In the genomic region with DNA sequence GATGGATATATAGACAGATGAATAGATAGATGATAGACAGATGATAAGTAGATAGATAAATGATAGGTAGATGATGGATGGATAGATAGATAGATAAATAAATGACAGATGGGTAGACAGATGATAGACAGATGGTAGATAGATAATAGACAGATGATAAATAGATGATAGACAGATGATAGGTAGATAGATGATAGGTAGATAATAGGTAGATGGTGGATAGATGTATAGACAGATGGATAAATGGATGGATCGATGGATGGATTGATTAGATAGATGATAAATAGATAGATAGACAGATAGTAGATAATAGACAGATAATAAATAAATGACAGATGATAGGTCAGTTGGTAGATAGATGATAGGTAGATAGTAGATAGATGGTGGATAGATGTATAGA, we compare ENCODE assay signal across 34 cellular contexts.
"Had no signal": no experiment of that assay in that cellular context is flagged by ENCODE, and none has a peak within 500 bp of the region (broad histone marks: within the 10 kb centered on the region; RNA-seq: fewer than 3 reads in every experiment).

No MANE protein-coding gene starts in this region.

- H3K36me3 ChIP-seq: ascending aorta, breast epithelium, cardiac muscle cell, colonic mucosa, esophagus squamous epithelium, gastroesophageal sphincter, heart right ventricle, WERI-Rb-1 had no signal

- H3K4me1 ChIP-seq: ascending aorta, breast epithelium, colonic mucosa, gastroesophageal sphincter, heart right ventricle had no signal

- H3K4me3 ChIP-seq: ascending aorta, breast epithelium, cardiac muscle cell, colonic mucosa, esophagus squamous epithelium, gastroesophageal sphincter, heart right ventricle had no signal

- H3K27me3 ChIP-seq: ascending aorta, breast epithelium, cardiac muscle cell, colonic mucosa had no signal

- H3K9me3 ChIP-seq: ascending aorta, colonic mucosa, esophagus squamous epithelium had no signal

- H3K27me3 Mint-ChIP-seq: activated naive CD8-positive, alpha-beta T cell treated with anti-CD3 and anti-CD28 coated beads, Interleukin-2, amount 10 ng/mL, durations not matched to agents 7 days and 5 days had no signal

- H3K4me1 Mint-ChIP-seq: activated CD4-positive, alpha-beta T cell treated with anti-CD3 and anti-CD28 coated beads for 36 hours; activated CD4-positive, alpha-beta T cell treated with anti-CD3 and anti-CD28 coated beads, Interleukin-2, amount 10 ng/mL, durations not matched to agents 24 days and 14 days; activated naive CD4-positive, alpha-beta T cell treated with anti-CD3 and anti-CD28 coated beads, Interleukin-2, amount 10 ng/mL, durations not matched to agents 7 days and 5 days; activated naive CD8-positive, alpha-beta T cell treated with anti-CD3 and anti-CD28 coated beads, Interleukin-2, amount 10 ng/mL, durations not matched to agents 7 days and 5 days; brain had no signal

- DNase-seq: activated CD4-positive, alpha-beta memory T cell treated with anti-CD3 and anti-CD28 coated beads for 36 hours; activated CD4-positive, alpha-beta T cell treated with anti-CD3 and anti-CD28 coated beads for 36 hours; activated CD4-positive, alpha-beta T cell treated with anti-CD3 and anti-CD28 coated beads, Interleukin-2, amount 10 ng/mL, durations not matched to agents 24 days and 14 days; activated CD4-positive, CD25-positive, alpha-beta regulatory T cell; activated CD4-positive, CD25-positive, alpha-beta regulatory T cell treated with anti-CD3 and anti-CD28 coated beads, Interleukin-2, amount 50 U/mL, for 72 hours; activated CD8-positive, alpha-beta memory T cell treated with anti-CD3 and anti-CD28 coated beads, Interleukin-2, amount 10 ng/mL, durations not matched to agents 7 days and 5 days; activated CD8-positive, alpha-beta memory T cell treated with anti-CD3 and anti-CD28 coated beads, Interleukin-2, amount 50 U/mL, for 4 hours; activated CD8-positive, alpha-beta T cell treated with anti-CD3 and anti-CD28 coated beads, Interleukin-2, amount 10 ng/mL, durations not matched to agents 7 days and 5 days; activated gamma-delta T cell; activated naive CD4-positive, alpha-beta T cell; activated naive CD4-positive, alpha-beta T cell treated with anti-CD3 and anti-CD28 coated beads, Interleukin-2, amount 10 ng/mL, durations not matched to agents 7 days and 5 days; activated naive CD8-positive, alpha-beta T cell treated with anti-CD3 and anti-CD28 coated beads, Interleukin-2, amount 10 ng/mL, durations not matched to agents 7 days and 5 days; activated T-cell treated with anti-CD3 and anti-CD28 coated beads, Interleukin-2, amount 50 U/mL, for 1 hour; activated T-cell treated with anti-CD3 and anti-CD28 coated beads, Interleukin-2, amount 50 U/mL, for 48 hours; central memory CD4-positive, alpha-beta T cell; cerebellar nuclear complex; colonic mucosa; effector CD8-positive, alpha-beta T cell; esophagus squamous epithelium; foreskin melanocyte; heart right ventricle; T-helper 2 cell; T1000; WERI-Rb-1 had no signal

- H3K27ac Mint-ChIP-seq: activated CD4-positive, alpha-beta memory T cell treated with anti-CD3 and anti-CD28 coated beads for 36 hours; activated CD4-positive, alpha-beta T cell treated with anti-CD3 and anti-CD28 coated beads for 36 hours; activated CD4-positive, alpha-beta T cell treated with anti-CD3 and anti-CD28 coated beads, Interleukin-2, amount 10 ng/mL, durations not matched to agents 24 days and 14 days; activated CD8-positive, alpha-beta memory T cell treated with anti-CD3 and anti-CD28 coated beads, Interleukin-2, amount 10 ng/mL, durations not matched to agents 7 days and 5 days; activated CD8-positive, alpha-beta T cell treated with anti-CD3 and anti-CD28 coated beads, Interleukin-2, amount 10 ng/mL, durations not matched to agents 7 days and 5 days; activated naive CD4-positive, alpha-beta T cell treated with anti-CD3 and anti-CD28 coated beads, Interleukin-2, amount 10 ng/mL, durations not matched to agents 7 days and 5 days; activated naive CD4-positive, alpha-beta T cell treated with anti-CD3 and anti-CD28 coated beads, Interleukin-2, amount 50 U/mL, for 72 hours; activated naive CD8-positive, alpha-beta T cell treated with anti-CD3 and anti-CD28 coated beads, Interleukin-2, amount 10 ng/mL, durations not matched to agents 7 days and 5 days; activated T-helper 1 cell treated with anti-CD3 and anti-CD28 coated beads, Interleukin-12 subunit alpha, Interleukin-12 subunit beta, Interleukin-2, Interleukin-4 antibody, amounts not matched to agents 30 ng/mL and 10 ng/mL and 1 ng/mL, durations not matched to agents 14 hours and 24 hours and 36 hours; brain had no signal

- H3K36me3 Mint-ChIP-seq: activated CD4-positive, alpha-beta memory T cell treated with anti-CD3 and anti-CD28 coated beads for 36 hours; activated CD8-positive, alpha-beta memory T cell treated with anti-CD3 and anti-CD28 coated beads, Interleukin-2, amount 10 ng/mL, durations not matched to agents 7 days and 5 days; activated naive CD4-positive, alpha-beta T cell treated with anti-CD3 and anti-CD28 coated beads, Interleukin-2, amount 10 ng/mL, durations not matched to agents 7 days and 5 days; activated naive CD4-positive, alpha-beta T cell treated with anti-CD3 and anti-CD28 coated beads, Interleukin-2, amount 50 U/mL, for 72 hours; activated naive CD8-positive, alpha-beta T cell treated with anti-CD3 and anti-CD28 coated beads, Interleukin-2, amount 10 ng/mL, durations not matched to agents 7 days and 5 days; brain had no signal

- H3K4me3 Mint-ChIP-seq: activated CD4-positive, alpha-beta memory T cell treated with anti-CD3 and anti-CD28 coated beads for 36 hours; activated CD4-positive, alpha-beta T cell treated with anti-CD3 and anti-CD28 coated beads for 36 hours; activated CD4-positive, alpha-beta T cell treated with anti-CD3 and anti-CD28 coated beads, Interleukin-2, amount 10 ng/mL, durations not matched to agents 24 days and 14 days; activated CD8-positive, alpha-beta memory T cell treated with anti-CD3 and anti-CD28 coated beads, Interleukin-2, amount 10 ng/mL, durations not matched to agents 7 days and 5 days; activated CD8-positive, alpha-beta T cell treated with anti-CD3 and anti-CD28 coated beads, Interleukin-2, amount 10 ng/mL, durations not matched to agents 7 days and 5 days; activated naive CD4-positive, alpha-beta T cell treated with anti-CD3 and anti-CD28 coated beads, Interleukin-2, amount 10 ng/mL, durations not matched to agents 7 days and 5 days; activated naive CD8-positive, alpha-beta T cell treated with anti-CD3 and anti-CD28 coated beads, Interleukin-2, amount 10 ng/mL, durations not matched to agents 7 days and 5 days; activated T-helper 1 cell treated with anti-CD3 and anti-CD28 coated beads, Interleukin-12 subunit alpha, Interleukin-12 subunit beta, Interleukin-2, Interleukin-4 antibody, amounts not matched to agents 30 ng/mL and 10 ng/mL and 1 ng/mL, durations not matched to agents 14 hours and 24 hours and 36 hours; brain had no signal

- H3K9me3 Mint-ChIP-seq: activated CD4-positive, alpha-beta memory T cell treated with anti-CD3 and anti-CD28 coated beads for 36 hours; activated CD4-positive, alpha-beta T cell treated with anti-CD3 and anti-CD28 coated beads, Interleukin-2, amount 10 ng/mL, durations not matched to agents 24 days and 14 days; activated naive CD4-positive, alpha-beta T cell treated with anti-CD3 and anti-CD28 coated beads, Interleukin-2, amount 10 ng/mL, durations not matched to agents 7 days and 5 days; activated naive CD4-positive, alpha-beta T cell treated with anti-CD3 and anti-CD28 coated beads, Interleukin-2, amount 50 U/mL, for 72 hours; activated naive CD8-positive, alpha-beta T cell treated with anti-CD3 and anti-CD28 coated beads, Interleukin-2, amount 10 ng/mL, durations not matched to agents 7 days and 5 days; activated T-helper 1 cell treated with anti-CD3 and anti-CD28 coated beads, Interleukin-12 subunit alpha, Interleukin-12 subunit beta, Interleukin-2, Interleukin-4 antibody, amounts not matched to agents 30 ng/mL and 10 ng/mL and 1 ng/mL, durations not matched to agents 14 hours and 24 hours and 36 hours had no signal

- FAIRE-seq: endometrium, endothelial cell of umbilical vein had no signal

- H3K27ac ChIP-seq: ascending aorta, breast epithelium, cardiac muscle cell, colonic mucosa, epithelial cell of prostate, esophagus squamous epithelium, gastroesophageal sphincter, heart right ventricle, WERI-Rb-1 had no signal

- ATAC-seq: activated CD4-positive, alpha-beta T cell treated with anti-CD3 and anti-CD28 coated beads for 36 hours; activated CD8-positive, alpha-beta memory T cell treated with anti-CD3 and anti-CD28 coated beads, Interleukin-2, amount 10 ng/mL, durations not matched to agents 7 days and 5 days; activated CD8-positive, alpha-beta T cell treated with anti-CD3 and anti-CD28 coated beads, Interleukin-2, amount 10 ng/mL, durations not matched to agents 7 days and 5 days; activated naive CD4-positive, alpha-beta T cell treated with anti-CD3 and anti-CD28 coated beads, Interleukin-2, amount 50 U/mL, for 72 hours; gastroesophageal sphincter; heart right ventricle had no signal
